ENCODE assay signal across 1 cellular context in genomic region chr19:42023121-42023942, GRCh38.
TF ChIP-seq lines count a peak whose summit lies in the region.

No MANE protein-coding gene starts in this region.

TF ChIP-seq in IMR-90, 13 proteins besides CTCF, POLR2A, EP300 and RAD21:
- TF ChIP-seq MXI1 (IDR thresholded peaks at IDR 0.05; ENCODE audit: borderline replicate concordance, low read depth, low read length) = no peak
- TF ChIP-seq CEBPB (IDR thresholded peaks at IDR 0.05; ENCODE audit: low read depth, low read length) = no peak
- TF ChIP-seq MAFK (IDR thresholded peaks at IDR 0.05; ENCODE audit: low read depth, low read length) = no peak
- TF ChIP-seq USF2 (IDR thresholded peaks at IDR 0.05; ENCODE audit: low read depth, low read length) = no peak
- TF ChIP-seq CHD1 (IDR thresholded peaks at IDR 0.05; ENCODE audit: low read depth, low read length) = no peak
- TF ChIP-seq MAZ (IDR thresholded peaks at IDR 0.05; ENCODE audit: borderline replicate concordance, low read depth, low read length) = no peak
- TF ChIP-seq FOS (IDR thresholded peaks at IDR 0.05; ENCODE audit: low read depth, low read length) = no peak
- TF ChIP-seq RCOR1 (IDR thresholded peaks at IDR 0.05; ENCODE audit: insufficient replicate concordance, low read length) = no peak
- TF ChIP-seq NFE2L2 (IDR thresholded peaks at IDR 0.05; ENCODE audit: low read depth, low read length) = no peak
- no peak for TF ChIP-seq ELK1 (IDR thresholded peaks at IDR 0.05; ENCODE audit: borderline replicate concordance, low read depth, low read length)
- TF ChIP-seq RFX5 (IDR thresholded peaks at IDR 0.05; ENCODE audit: low read depth, low read length) = no peak
- no peak for TF ChIP-seq SMC3 (IDR thresholded peaks at IDR 0.05; ENCODE audit: low read depth, low read length)
- TF ChIP-seq BHLHE40 (IDR thresholded peaks at IDR 0.05; ENCODE audit: low read depth, low read length) = no peak
